Comparison of ENCODE assay signal across 21 cellular contexts in genomic region chr12:108599541-108599940, GRCh38. TPM values are rescaled to one million over a fixed set of nuclear protein-coding genes. Genes with fewer than 3 reads are reported as not detected.
A peak's percentile ranks its signal among the peaks of the same experiment; 100 is the strongest.
DNase-seq lines count a peak whose midpoint lies in the region; FAIRE-seq and TF ChIP-seq lines count a peak whose summit lies in the region.
"Had no signal": no experiment of that assay in that cellular context is flagged by ENCODE, and none has a peak within 500 bp of the region (broad histone marks: within the 10 kb centered on the region; RNA-seq: fewer than 3 reads in every experiment).

No MANE protein-coding gene starts in this region.

- H3K4me1 ChIP-seq in astrocyte (ENCODE audit: insufficient read depth, low read length) (no peaks in the 10 kb centered on the region), neuronal stem cell (ENCODE audit: control insufficient read depth in 2 of 2, insufficient read depth in 1 of 2, low read depth in 1 of 2, low read length in 2 of 2) (peaks cover 16% of the 10 kb centered on the region in 2 donors), urinary bladder (ENCODE audit: insufficient read depth) (no peaks in the 10 kb centered on the region), left ventricle myocardium inferior (no peaks in the 10 kb centered on the region)

- H4K20me1 ChIP-seq in astrocyte (ENCODE audit: insufficient read depth, low read length) = peaks cover 7% of the 10 kb centered on the region

- H3K23ac ChIP-seq in neuronal stem cell (ENCODE audit: low read depth, low read length, poor library complexity) = peak overlapping the region; percentile 26

- H2AFZ ChIP-seq in astrocyte (ENCODE audit: low read depth, low read length) (no peak overlapping the region), neuronal stem cell (ENCODE audit: low read length) (no peak overlapping the region)
- H2AFZ ChIP-seq: GM23338 had no signal

- H3K4me2 ChIP-seq in astrocyte (ENCODE audit: low read length) (no peak overlapping the region), neuronal stem cell (ENCODE audit: insufficient read depth, low read length, poor library complexity, severe bottlenecking) (no peak overlapping the region)
- H3K4me2 ChIP-seq: GM23338 had no signal

- no peak overlapping the region for H3K27ac ChIP-seq in astrocyte (ENCODE audit: low read depth, low read length)
- no peak overlapping the region for H3K27ac ChIP-seq in neuronal stem cell (replicated peaks; ENCODE audit: low read length)
- peak overlapping the region; percentile 54 for H3K27ac ChIP-seq in urinary bladder (ENCODE audit: low read depth)
- no peak overlapping the region for H3K27ac ChIP-seq in left ventricle myocardium inferior (replicated peaks)

- no peak overlapping the region for H3K4me3 Mint-ChIP-seq in astrocyte (ENCODE audit: unreplicated experiment)
- H3K4me3 Mint-ChIP-seq in nephron = peak overlapping the region in 2 of 3 experiments; percentile 37 to 40
- H3K4me3 Mint-ChIP-seq: CD4-positive, alpha-beta memory T cell; GM23338; H9 had no signal

- FAIRE-seq in astrocyte (lab: Jason Lieb, UNC) = no peak
- FAIRE-seq: GM18507 had no signal

- no peak overlapping the region for H3K4me3 ChIP-seq in astrocyte (ENCODE audit: insufficient read depth, low read depth, low read length)
- no peak overlapping the region for H3K4me3 ChIP-seq in neuronal stem cell (ENCODE audit: low read length in 2 of 2)
- H3K4me3 ChIP-seq in urinary bladder (ENCODE audit: low read depth, low read length) = no peak overlapping the region
- no peak overlapping the region for H3K4me3 ChIP-seq in left ventricle myocardium inferior
- H3K4me3 ChIP-seq: GM23338 had no signal

- H3K79me1 ChIP-seq in neuronal stem cell (ENCODE audit: low read depth, low read length) = no peaks in the 10 kb centered on the region

- DNase-seq in astrocyte (ENCODE audit: low read depth) (no peak), neuronal stem cell (ENCODE audit: low spot score) (no peak), left ventricle myocardium inferior (no peak), KG1 (lab: John Stamatoyannopoulos, UW) (no peak), NCI-H2196 treated with DMSO at 0.1 percent for 48 hours (lab: John Stamatoyannopoulos, UW; ENCODE audit: unreplicated experiment) (no peak)
- DNase-seq in activated CD8-positive, alpha-beta memory T cell treated with anti-CD3 and anti-CD28 coated beads for 24 hours = no peak
- DNase-seq: C1 segment of cervical spinal cord; Calu3; CD4-positive, alpha-beta memory T cell; COR-L47; DMS 273 treated with DMSO at 0.1 percent for 48 hours; DMS53; DMS79 treated with DMSO at 0.1 percent for 48 hours; GF-D8; H9 had no signal

- no peaks in the 10 kb centered on the region for H3K79me2 ChIP-seq in astrocyte (ENCODE audit: insufficient read depth, low read length)

- H3K4me1 Mint-ChIP-seq in astrocyte (ENCODE audit: low read depth, unreplicated experiment) (peaks cover 3% of the 10 kb centered on the region), nephron (peaks cover 28% of the 10 kb centered on the region)
- H3K4me1 Mint-ChIP-seq: CD4-positive, alpha-beta memory T cell had no signal

- peak overlapping the region; percentile 3 for H2BK15ac ChIP-seq in neuronal stem cell (ENCODE audit: low read length)

- no CpG with 5 or more reads among the region's 6 CpGs for WGBS in neuronal stem cell (ENCODE audit: extremely low coverage in 2 of 2, insufficient read length in 2 of 2, insufficient replicate concordance in 1 of 2), 2 donors
- 82% methylated on average over 6 of the region's 6 CpGs for WGBS in urinary bladder

- no peak overlapping the region for H3K4ac ChIP-seq in neuronal stem cell (ENCODE audit: low read length)

- H3K14ac ChIP-seq in neuronal stem cell (ENCODE audit: low read length) = no peak overlapping the region

- peak overlapping the region; percentile 32 for H2BK12ac ChIP-seq in neuronal stem cell (ENCODE audit: low read length)

- H2AK5ac ChIP-seq in neuronal stem cell (ENCODE audit: low read depth, low read length) = peak overlapping the region; percentile 40

- H3K9ac ChIP-seq in astrocyte (ENCODE audit: low read length) (no peak overlapping the region), neuronal stem cell (ENCODE audit: low read depth, low read length, poor library complexity) (no peak overlapping the region)

- no peak overlapping the region for H2BK5ac ChIP-seq in neuronal stem cell (ENCODE audit: low read length)

- peak overlapping the region; percentile 39 for H3K18ac ChIP-seq in neuronal stem cell (ENCODE audit: low read length)

- H3K9me3 ChIP-seq in astrocyte (ENCODE audit: insufficient read depth, low read depth, low read length) (no peaks in the 10 kb centered on the region), neuronal stem cell (replicated peaks in 1 of 2; ENCODE audit: control insufficient read depth in 2 of 2, insufficient read depth in 1 of 2, low read depth in 1 of 2, low read length in 2 of 2) (peaks cover 0 to 2% of the 10 kb centered on the region in 2 donors), left ventricle myocardium inferior (replicated peaks) (no peaks in the 10 kb centered on the region)

- H3K36me3 ChIP-seq in astrocyte (ENCODE audit: insufficient read depth, low read length) = no peaks in the 10 kb centered on the region
- no peaks in the 10 kb centered on the region for H3K36me3 ChIP-seq in neuronal stem cell (replicated peaks in 1 of 2; ENCODE audit: control insufficient read depth in 2 of 2, insufficient read depth in 2 of 2, low read length in 2 of 2)
- no peaks in the 10 kb centered on the region for H3K36me3 ChIP-seq in urinary bladder (ENCODE audit: insufficient read depth)
- H3K36me3 ChIP-seq in left ventricle myocardium inferior = no peaks in the 10 kb centered on the region

- H4K91ac ChIP-seq in neuronal stem cell (ENCODE audit: low read depth, low read length, poor library complexity) = no peak overlapping the region

- H3K27ac Mint-ChIP-seq in astrocyte (ENCODE audit: unreplicated experiment) (peak overlapping the region; percentile 41), nephron (peak overlapping the region in 2 of 3 experiments; percentile 34 to 60)
- H3K27ac Mint-ChIP-seq: CD4-positive, alpha-beta memory T cell; GM23338 had no signal

- H3K9me3 Mint-ChIP-seq in astrocyte (ENCODE audit: unreplicated experiment) (no peaks in the 10 kb centered on the region), nephron (no peaks in the 10 kb centered on the region)
- H3K9me3 Mint-ChIP-seq: CD4-positive, alpha-beta memory T cell; GM23338; H9 had no signal

- H3K36me3 Mint-ChIP-seq in astrocyte (ENCODE audit: low read depth, unreplicated experiment) (no peaks in the 10 kb centered on the region), nephron (ENCODE audit: low read depth) (no peaks in the 10 kb centered on the region)
- H3K36me3 Mint-ChIP-seq: CD4-positive, alpha-beta memory T cell had no signal

- no peak overlapping the region for H4K8ac ChIP-seq in neuronal stem cell (ENCODE audit: low read depth, low read length)

- TF ChIP-seq CTCF in astrocyte (IDR thresholded peaks at IDR 0.05; ENCODE audit: insufficient read depth, low read depth, low read length) = no peak
- TF ChIP-seq CTCF in nephron (IDR thresholded peaks at IDR 0.05; ENCODE audit: unreplicated experiment in 3 of 3) = no peak
- no peak for TF ChIP-seq CTCF in left ventricle myocardium inferior (IDR thresholded peaks at IDR 0.05; ENCODE audit: borderline replicate concordance)

- H3K27me3 Mint-ChIP-seq in astrocyte (ENCODE audit: low read depth, unreplicated experiment) (peaks cover 14% of the 10 kb centered on the region), nephron (ENCODE audit: low read depth) (peaks cover 9% of the 10 kb centered on the region)
- H3K27me3 Mint-ChIP-seq: CD4-positive, alpha-beta memory T cell had no signal

- intact Hi-C loops in left ventricle myocardium inferior (cut with micrococcal nuclease) = no loop called here

- H3K27me3 ChIP-seq in astrocyte (ENCODE audit: insufficient read depth, low read length) (no peaks in the 10 kb centered on the region), neuronal stem cell (ENCODE audit: control insufficient read depth in 3 of 3, insufficient read depth in 3 of 3, low read depth in 1 of 3, low read length in 3 of 3) (peaks cover 0 to 3% (median 0%) of the 10 kb centered on the region in 3 experiments), left ventricle myocardium inferior (ENCODE audit: low read depth) (no peaks in the 10 kb centered on the region)

- H2BK120ac ChIP-seq in neuronal stem cell (ENCODE audit: low read depth, low read length) = no peak overlapping the region

RNA-seq across cellular contexts. Expression of gene TMEM119, which starts 1.7 kb away (rescaled TPM):
- 0.91 and 1.8 TPM in 2 replicates for total RNA-seq in astrocyte
- 0.68 TPM for polyA plus RNA-seq in neuronal stem cell (2013, experiment 1 of 2)
- 0.73 TPM for polyA plus RNA-seq in neuronal stem cell (2013, experiment 2 of 2)
- total RNA-seq in urinary bladder = 62.4 TPM
- polyA plus RNA-seq in urinary bladder = 29.4 TPM
- 1.3 TPM for total RNA-seq in left ventricle myocardium inferior
- total RNA-seq: A172, A673, Calu3, H9 had no signal

RNA-seq across cellular contexts. Expression of gene SELPLG, which starts 34.2 kb away (rescaled TPM):
- total RNA-seq in astrocyte = 4.9 and 5.8 TPM in 2 replicates
- polyA plus RNA-seq in neuronal stem cell (2013, experiment 1 of 2) = 0.11 TPM
- 0.15 TPM for polyA plus RNA-seq in neuronal stem cell (2013, experiment 2 of 2)
- total RNA-seq in urinary bladder = 3.6 TPM
- 9.4 TPM for polyA plus RNA-seq in urinary bladder
- total RNA-seq in left ventricle myocardium inferior = 3.4 TPM

RNA-seq across cellular contexts. Expression of gene ISCU, which starts 37.1 kb away (rescaled TPM):
- 121 and 124 TPM in 2 replicates for total RNA-seq in astrocyte
- polyA plus RNA-seq in neuronal stem cell (2013, experiment 1 of 2) = 94.0 TPM
- 89.8 TPM for polyA plus RNA-seq in neuronal stem cell (2013, experiment 2 of 2)
- total RNA-seq in urinary bladder = 91.3 TPM
- polyA plus RNA-seq in urinary bladder = 210 TPM
- 560 TPM for total RNA-seq in left ventricle myocardium inferior

RNA-seq across cellular contexts. Expression of gene SART3, which starts 38.6 kb away (rescaled TPM):
- total RNA-seq in astrocyte (39.9 and 48.4 TPM in 2 replicates), urinary bladder (60.9 TPM), left ventricle myocardium inferior (24.9 TPM)
- 39.6 TPM for polyA plus RNA-seq in neuronal stem cell (2013, experiment 1 of 2)
- 37.7 TPM for polyA plus RNA-seq in neuronal stem cell (2013, experiment 2 of 2)
- polyA plus RNA-seq in urinary bladder = 29.3 TPM

Comparison
In these comparisons a context has a peak if more than half of its experiments do, and no peak if none do; other contexts are left out.
1. RNA of gene TMEM119, which starts 1.7 kb away (total RNA-seq): 62.4 TPM in urinary bladder (single experiment); 1.3 TPM in left ventricle myocardium inferior (single experiment) and 0.91 to 1.8 TPM in astrocyte; every median in the first group is over 10 times any median in the second.